ENCODE assay signal across 17 cellular contexts in genomic region chr12:79643821-79644220, GRCh38. TPM values are rescaled to one million over a fixed set of nuclear protein-coding genes. Genes with fewer than 3 reads are reported as not detected.
DNase-seq lines count a peak whose midpoint lies in the region; ATAC-seq, FAIRE-seq and TF ChIP-seq lines count a peak whose summit lies in the region.
"Had no signal": no experiment of that assay in that cellular context is flagged by ENCODE, and none has a peak within 500 bp of the region (broad histone marks: within the 10 kb centered on the region; RNA-seq: fewer than 3 reads in every experiment).

No MANE protein-coding gene starts in this region.

- peak overlapping the region; percentile 16; the same call in 1 of the 2 replicates for H3K9ac ChIP-seq in HepG2 (ENCODE audit: insufficient read depth, low read depth, low read length)

- WGBS in HepG2 (ENCODE audit: low lambda C conversion rate): 12% methylated on average over 2 of the region's 2 CpGs

- TF ChIP-seq CTCF in LNCaP clone FGC (IDR thresholded peaks at IDR 0.05; ENCODE audit: control insufficient read depth, extremely low read depth, insufficient read depth) (no peak), bronchial epithelial cell (IDR thresholded peaks at IDR 0.05; ENCODE audit: insufficient read depth, low read length, severe bottlenecking) (no peak), HepG2 (CRISPR knock-in tag; IDR thresholded peaks at IDR 0.05) (no peak), right atrium auricular region (IDR thresholded peaks at IDR 0.05) (no peak)

- peaks cover 1% of the 10 kb centered on the region for H3K36me3 ChIP-seq in bronchial epithelial cell (ENCODE audit: control insufficient read depth, insufficient read depth, low read length)
- H3K36me3 ChIP-seq in HepG2 (replicated peaks in 1 of 2; ENCODE audit: control insufficient read depth in 1 of 2, insufficient read depth in 2 of 2, low read length in 2 of 2): 0 out of 5 replicates have a peak, but pooled peaks cover 2 to 12% of the 10 kb centered on the region in 2 experiments
- no peaks in the 10 kb centered on the region for H3K36me3 ChIP-seq in right atrium auricular region

- CTCF ChIA-PET in HepG2 (lab: Yijun Ruan, JAX; ENCODE audit: low intra/inter-chr PET ratio, low total read pairs): no interaction called here

- TF ChIP-seq RAD21 in HepG2 (CRISPR knock-in tag; IDR thresholded peaks at IDR 0.05): no peak

- BruUV-seq in HepG2 (replicated peaks; lab: Mats Ljungman, UMichigan): TSS peak; percentile 24

- in situ Hi-C loops in HepG2 (cut with HindIII; ENCODE audit: extremely low pct_ligation_motif_present, low pct_unique_long_range_greater_than_20kb): no loop called here

- peaks cover 79% of the 10 kb centered on the region for H3K79me2 ChIP-seq in HepG2 (ENCODE audit: insufficient read depth, low read length)

- H2AFZ ChIP-seq in HepG2 (ENCODE audit: low read length): no peak overlapping the region

- intact Hi-C loops in HepG2 (cut with micrococcal nuclease; ENCODE audit: unreplicated experiment): loop anchor here (5.0 kb wide), 1 partner anchor 43 kb away; no protein-coding TSS in a partner anchor

- DNase-seq in DMS53 treated with DMSO at 0.1 percent for 48 hours (lab: John Stamatoyannopoulos, UW; ENCODE audit: unreplicated experiment) (peak; percentile 36), LNCaP clone FGC (ENCODE audit: low read depth) (peak; percentile 8), bronchial epithelial cell (ENCODE audit: low read depth) (peak; percentile 20), HepG2 (ENCODE audit: low spot score) (peak; percentile 82), right atrium auricular region (ENCODE audit: low spot score) (no peak)
- DNase-seq in activated CD4-positive, alpha-beta T cell treated with anti-CD3 and anti-CD28 coated beads, Interleukin-2, amount 50 U/mL, for 1 hour: no peak
- DNase-seq in central memory CD4-positive, alpha-beta T cell: no peak
- DNase-seq: AML-193, DMS79, GDM1, GOT3, HFFc6, NCI-H1436, NCI-H2081 treated with DMSO at 0.1 percent for 48 hours, NCI-H2227 treated with DMSO at 0.1 percent for 48 hours, SIG-M5 had no signal

- FAIRE-seq in bronchial epithelial cell (lab: Jason Lieb, UNC) (no peak), HepG2 (lab: Jason Lieb, UNC) (no peak)

- ATAC-seq in HepG2 (peak; percentile 83), HG02981 (IDR thresholded peaks at IDR 0.05; ENCODE audit: unreplicated experiment) (no peak)

- POLR2A ChIA-PET in HepG2 (lab: Yijun Ruan, JAX): interaction anchor here (1.8 kb wide), 1 partner anchor 47 kb away, joined by 5 read pairs; the partner anchor contains the start of gene PAWR

- H3K9me3 ChIP-seq in HepG2 (ENCODE audit: low read length) (no peaks in the 10 kb centered on the region), right atrium auricular region (no peaks in the 10 kb centered on the region)

- no peak for TF ChIP-seq POLR2A in HepG2 (IDR thresholded peaks at IDR 0.05; ENCODE audit: insufficient read depth in 1 of 2, low read depth in 2 of 2, low read length in 2 of 2)

- H3K27me3 ChIP-seq in bronchial epithelial cell (ENCODE audit: control insufficient read depth, insufficient read depth, low read length) (no peaks in the 10 kb centered on the region), HepG2 (ENCODE audit: control insufficient read depth in 1 of 2, insufficient read depth in 2 of 2, low read length in 2 of 2) (no peaks in the 10 kb centered on the region), right atrium auricular region (no peaks in the 10 kb centered on the region)

- H4K20me1 ChIP-seq in HepG2 (ENCODE audit: insufficient read depth, low read length): peaks cover 32% of the 10 kb centered on the region

- H3K4me3 ChIP-seq in LNCaP clone FGC (ENCODE audit: low read depth, low read length) (no peak overlapping the region), bronchial epithelial cell (ENCODE audit: low read depth, low read length) (no peak overlapping the region), HepG2 (replicated peaks in 1 of 3; ENCODE audit: insufficient read depth in 1 of 3, low read depth in 2 of 3, low read length in 3 of 3) (peak overlapping the region in 1 of 3 experiments; percentile 24; a peak in 2 of 6 replicates), right atrium auricular region (no peak overlapping the region)

- peak; percentile 74 to 80; a peak in 3 of 4 replicates for TF ChIP-seq EP300 in HepG2 (IDR thresholded peaks at IDR 0.05; ENCODE audit: low read depth in 2 of 2, low read length in 2 of 2)
- peak; percentile 33; the same call in 1 of the 2 replicates for TF ChIP-seq EP300 in HepG2 (CRISPR knock-in tag; IDR thresholded peaks at IDR 0.05; ENCODE audit: borderline replicate concordance)

- peak overlapping the region; percentile 54 for H3K4me2 ChIP-seq in HepG2 (ENCODE audit: low read depth, low read length)

- H3K27ac ChIP-seq in HepG2 (ENCODE audit: extremely low read length, insufficient read depth, low read length) (peak overlapping the region; percentile 60), right atrium auricular region (no peak overlapping the region)

- H3K4me1 ChIP-seq in HepG2 (ENCODE audit: insufficient read depth, low read length) (peaks cover 68% of the 10 kb centered on the region), right atrium auricular region (peaks cover 0 to 4% of the 10 kb centered on the region in 2 donors)

TF ChIP-seq in HepG2, 621 proteins besides CTCF, POLR2A, EP300 and RAD21 (continues in another document):
- no peak for TF ChIP-seq CENPT (CRISPR knock-in tag; IDR thresholded peaks at IDR 0.05; ENCODE audit: low read depth)
- TF ChIP-seq PAX8 (CRISPR knock-in tag; IDR thresholded peaks at IDR 0.05; ENCODE audit: borderline replicate concordance): no peak
- no peak for TF ChIP-seq ARHGAP35 (CRISPR knock-in tag; IDR thresholded peaks at IDR 0.05; ENCODE audit: borderline replicate concordance)
- TF ChIP-seq ISL2 (CRISPR knock-in tag; IDR thresholded peaks at IDR 0.05): peak; percentile 47; the same call in 1 of the 2 replicates
- TF ChIP-seq ZNF775 (CRISPR knock-in tag; IDR thresholded peaks at IDR 0.05; ENCODE audit: borderline replicate concordance): no peak
- peak; percentile 71 for TF ChIP-seq CEBPG (CRISPR knock-in tag; IDR thresholded peaks at IDR 0.05)
- TF ChIP-seq, protein P1, sequence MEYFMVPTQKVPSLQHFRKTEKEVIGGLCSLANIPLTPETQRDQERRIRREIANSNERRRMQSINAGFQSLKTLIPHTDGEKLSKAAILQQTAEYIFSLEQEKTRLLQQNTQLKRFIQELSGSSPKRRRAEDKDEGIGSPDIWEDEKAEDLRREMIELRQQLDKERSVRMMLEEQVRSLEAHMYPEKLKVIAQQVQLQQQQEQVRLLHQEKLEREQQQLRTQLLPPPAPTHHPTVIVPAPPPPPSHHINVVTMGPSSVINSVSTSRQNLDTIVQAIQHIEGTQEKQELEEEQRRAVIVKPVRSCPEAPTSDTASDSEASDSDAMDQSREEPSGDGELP (IDR thresholded peaks at IDR 0.05; ENCODE audit: borderline replicate concordance, low read depth): 0 out of 2 replicates have a peak, but pooled peaks have one; percentile 11
- peak; percentile 72 for TF ChIP-seq HNF4A (CRISPR knock-in tag; IDR thresholded peaks at IDR 0.05)
- TF ChIP-seq SMAD1 (CRISPR knock-in tag; IDR thresholded peaks at IDR 0.05; ENCODE audit: borderline replicate concordance, low read depth): no peak
- TF ChIP-seq, protein P2, sequence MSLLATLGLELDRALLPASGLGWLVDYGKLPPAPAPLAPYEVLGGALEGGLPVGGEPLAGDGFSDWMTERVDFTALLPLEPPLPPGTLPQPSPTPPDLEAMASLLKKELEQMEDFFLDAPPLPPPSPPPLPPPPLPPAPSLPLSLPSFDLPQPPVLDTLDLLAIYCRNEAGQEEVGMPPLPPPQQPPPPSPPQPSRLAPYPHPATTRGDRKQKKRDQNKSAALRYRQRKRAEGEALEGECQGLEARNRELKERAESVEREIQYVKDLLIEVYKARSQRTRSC (CRISPR knock-in tag; IDR thresholded peaks at IDR 0.05; ENCODE audit: low read depth): no peak
- no peak for TF ChIP-seq ZZZ3 (CRISPR knock-in tag; IDR thresholded peaks at IDR 0.05; ENCODE audit: borderline replicate concordance)

RNA-seq across cellular contexts. Expression of gene PAWR, which starts 46.9 kb away (rescaled TPM):
- total RNA-seq in bronchial epithelial cell: 69.2 and 100 TPM in 2 replicates
- 36.1 and 37.4 TPM in 2 replicates for total RNA-seq in HepG2 (2016; rRNA removed; fragmentation: Illumina TruSeq; extraction: Trizol)
- 11.2 and 13.0 TPM in 2 replicates for total RNA-seq in HepG2 (2016; cell fraction: cytosol; rRNA removed; fragmentation: Illumina TruSeq; extraction: Trizol; ENCODE audit: low read depth)
- total RNA-seq in HepG2 (2016; cell fraction: insoluble cytoplasmic fraction; rRNA removed; fragmentation: Illumina TruSeq; extraction: Trizol): 37.3 and 40.1 TPM in 2 replicates
- 14.1 and 16.8 TPM in 2 replicates for total RNA-seq in HepG2 (2016; cell fraction: membrane; rRNA removed; fragmentation: Illumina TruSeq; extraction: Trizol)
- 46.8 and 49.1 TPM in 2 replicates for total RNA-seq in HepG2 (2016; cell fraction: nucleus; rRNA removed; fragmentation: Illumina TruSeq; extraction: Trizol)
- 23.1 and 29.1 TPM in 2 replicates for polyA plus RNA-seq in HepG2 (2011; rRNA removed)
- polyA plus RNA-seq in HepG2 (2011; cell fraction: cytosol; rRNA removed): 7.1 and 8.4 TPM in 2 replicates
- polyA plus RNA-seq in HepG2 (2011; cell fraction: nucleus; rRNA removed): 36.4 and 41.9 TPM in 2 replicates
- polyA plus RNA-seq in HepG2 (2012): 58.2 and 68.4 TPM in 2 replicates
- polyA plus RNA-seq in HepG2 (2016; cell fraction: cytosol; fragmentation: Illumina TruSeq; extraction: Trizol; ENCODE audit: low read depth): 6.8 and 7.8 TPM in 2 replicates
- polyA plus RNA-seq in HepG2 (2016; cell fraction: insoluble cytoplasmic fraction; fragmentation: Illumina TruSeq; extraction: Trizol; ENCODE audit: low read depth): 33.4 and 33.7 TPM in 2 replicates
- polyA plus RNA-seq in HepG2 (2016; cell fraction: membrane; fragmentation: Illumina TruSeq; extraction: Trizol; ENCODE audit: low read depth): 11.0 and 13.3 TPM in 2 replicates
- polyA plus RNA-seq in HepG2 (2016; cell fraction: nucleus; fragmentation: Illumina TruSeq; extraction: Trizol; ENCODE audit: insufficient read depth, low read depth): 75.9 and 78.0 TPM in 2 replicates
- 13.7 and 19.1 TPM in 2 replicates for polyA minus RNA-seq in HepG2 (2011; rRNA and poly(A)+ RNA removed; ENCODE audit: low replicate concordance)
- polyA minus RNA-seq in HepG2 (2011; cell fraction: cytosol; rRNA and poly(A)+ RNA removed): 17.4 and 18.3 TPM in 2 replicates
- 162 and 198 TPM in 2 replicates for polyA minus RNA-seq in HepG2 (2011; cell fraction: nucleus; rRNA and poly(A)+ RNA removed)
- 10 to 100 TPM; 14.2 to 24.3 TPM for total RNA-seq in right atrium auricular region

Comparison
In these comparisons a context has a peak if more than half of its experiments do, and no peak if none do; other contexts are left out.
1. DNase-seq: peak in DMS53 treated with DMSO at 0.1 percent for 48 hours (single experiment), LNCaP clone FGC (single experiment), bronchial epithelial cell (single experiment) and HepG2 (single experiment); none in activated CD4-positive, alpha-beta T cell treated with anti-CD3 and anti-CD28 coated beads, Interleukin-2, amount 50 U/mL, for 1 hour (single experiment), right atrium auricular region (single experiment) and central memory CD4-positive, alpha-beta T cell (single experiment).